In genomic region chr2:158990397-158991209, GRCh38 we compare ENCODE assay signal across 15 cellular contexts. TPM values are rescaled to one million over a fixed set of nuclear protein-coding genes. Genes with fewer than 3 reads are reported as not detected.
DNase-seq lines count a peak whose midpoint lies in the region; ATAC-seq and TF ChIP-seq lines count a peak whose summit lies in the region.
"Had no signal": no experiment of that assay in that cellular context is flagged by ENCODE, and none has a peak within 500 bp of the region (broad histone marks: within the 10 kb centered on the region; RNA-seq: fewer than 3 reads in every experiment).

No MANE protein-coding gene starts in this region.

- CTCF ChIA-PET in BJ (lab: Yijun Ruan, JAX): interaction anchor here (1.1 to 1.2 kb wide), 2 partner anchors 13 to 134 kb away, joined by 4 to 5 read pairs; no protein-coding TSS in a partner anchor

- H3K4me1 Mint-ChIP-seq in activated naive CD8-positive, alpha-beta T cell treated with anti-CD3 and anti-CD28 coated beads, Interleukin-2, amount 50 U/mL, for 24 hours: peaks cover 3% of the 10 kb centered on the region
- H3K4me1 Mint-ChIP-seq: memory B cell had no signal

- peaks cover 46% of the 10 kb centered on the region for H3K4me1 ChIP-seq in lower lobe of right lung

- peaks cover 2% of the 10 kb centered on the region for H3K27me3 Mint-ChIP-seq in activated naive CD8-positive, alpha-beta T cell treated with anti-CD3 and anti-CD28 coated beads, Interleukin-2, amount 50 U/mL, for 24 hours

- ATAC-seq in lower lobe of right lung: peak; percentile 11 to 20
- ATAC-seq in activated naive CD8-positive, alpha-beta T cell treated with anti-CD3 and anti-CD28 coated beads, Interleukin-2, amount 50 U/mL, for 24 hours: no peak
- ATAC-seq: CD8-positive, alpha-beta T cell had no signal

- H3K36me3 ChIP-seq in BJ (ENCODE audit: control insufficient read depth, insufficient read depth, low read length) (no peaks in the 10 kb centered on the region), lower lobe of right lung (no peaks in the 10 kb centered on the region)
- H3K36me3 ChIP-seq: suprapubic skin had no signal

- H3K9me3 ChIP-seq in lower lobe of right lung: no peaks in the 10 kb centered on the region
- H3K9me3 ChIP-seq: suprapubic skin had no signal

- H3K27me3 ChIP-seq in BJ (ENCODE audit: control insufficient read depth, insufficient read depth, low read length) (no peaks in the 10 kb centered on the region), lower lobe of right lung (ENCODE audit: low read depth) (no peaks in the 10 kb centered on the region)
- H3K27me3 ChIP-seq: suprapubic skin had no signal

- H3K4me3 ChIP-seq in BJ (ENCODE audit: low read depth, low read length): no peak overlapping the region
- no peak overlapping the region for H3K4me3 ChIP-seq in cardiac fibroblast (replicated peaks in 1 of 2; ENCODE audit: low read depth in 2 of 2, low read length in 2 of 2)
- H3K4me3 ChIP-seq in lower lobe of right lung: no peak overlapping the region
- H3K4me3 ChIP-seq: suprapubic skin had no signal

- H3K27ac ChIP-seq in lower lobe of right lung: no peak overlapping the region
- H3K27ac ChIP-seq: suprapubic skin had no signal

- peak; percentile 77 for DNase-seq in BJ (ENCODE audit: low read depth)
- peak; percentile 98 for DNase-seq in M059J (ENCODE audit: low read depth)
- peak; percentile 85 to 98 for DNase-seq in cardiac fibroblast (ENCODE audit: low read depth in 2 of 2)
- no peak for DNase-seq in lower lobe of right lung
- no peak for DNase-seq in activated naive CD8-positive, alpha-beta T cell treated with anti-CD3 and anti-CD28 coated beads, Interleukin-2, amount 50 U/mL, for 24 hours
- DNase-seq in SHP77 (lab: John Stamatoyannopoulos, UW): no peak
- DNase-seq in NCI-H748 (lab: John Stamatoyannopoulos, UW; ENCODE audit: unreplicated experiment): no peak
- DNase-seq in SHP77 treated with DMSO at 0.1 percent for 48 hours (lab: John Stamatoyannopoulos, UW): no peak
- DNase-seq: activated CD8-positive, alpha-beta memory T cell treated with anti-CD3 and anti-CD28 coated beads, Interleukin-2, amount 50 U/mL, for 4 hours; CD8-positive, alpha-beta T cell; glutamatergic neuron; NCI-H1436; NK-92 treated with Interleukin-12 subunit alpha and Interleukin-12 subunit beta, amount 100 ng/mL, for 24 hours had no signal

- H3K4me3 Mint-ChIP-seq in activated naive CD8-positive, alpha-beta T cell treated with anti-CD3 and anti-CD28 coated beads, Interleukin-2, amount 50 U/mL, for 24 hours: no peak overlapping the region
- H3K4me3 Mint-ChIP-seq: CD8-positive, alpha-beta T cell; memory B cell had no signal

- intact Hi-C loops in lower lobe of right lung (cut with DNase I): no loop called here

- no peak overlapping the region for H3K27ac Mint-ChIP-seq in activated naive CD8-positive, alpha-beta T cell treated with anti-CD3 and anti-CD28 coated beads, Interleukin-2, amount 50 U/mL, for 24 hours
- H3K27ac Mint-ChIP-seq: CD8-positive, alpha-beta T cell; memory B cell had no signal

- POLR2A ChIA-PET in BJ (lab: Charles Lee): no interaction called here

- H3K36me3 Mint-ChIP-seq in activated naive CD8-positive, alpha-beta T cell treated with anti-CD3 and anti-CD28 coated beads, Interleukin-2, amount 50 U/mL, for 24 hours (ENCODE audit: low read depth): no peaks in the 10 kb centered on the region
- H3K36me3 Mint-ChIP-seq: CD8-positive, alpha-beta T cell had no signal

- TF ChIP-seq CTCF in BJ (IDR thresholded peaks at IDR 0.05; ENCODE audit: insufficient read depth, low read depth, low read length): no peak
- no peak for TF ChIP-seq CTCF in cardiac fibroblast (IDR thresholded peaks at IDR 0.05; ENCODE audit: low read depth, low read length)
- TF ChIP-seq CTCF in lower lobe of right lung (IDR thresholded peaks at IDR 0.05): no peak

- H3K9me3 Mint-ChIP-seq in activated naive CD8-positive, alpha-beta T cell treated with anti-CD3 and anti-CD28 coated beads, Interleukin-2, amount 50 U/mL, for 24 hours: no peaks in the 10 kb centered on the region
- H3K9me3 Mint-ChIP-seq: CD8-positive, alpha-beta T cell; memory B cell had no signal

RNA-seq across cellular contexts. Expression of gene TANC1, which starts 22.2 kb away (rescaled TPM):
- polyA plus RNA-seq in BJ (2011; rRNA removed): 19.9 and 22.0 TPM in 2 replicates
- polyA minus RNA-seq in BJ (2011; rRNA and poly(A)+ RNA removed): 34.6 and 47.9 TPM in 2 replicates
- 14.6 and 22.8 TPM in 2 replicates for total RNA-seq in M059J (2014; rRNA removed; shearing (Covaris generic))
- total RNA-seq in lower lobe of right lung: 39.5 TPM

Comparison
In these comparisons a context has a peak if more than half of its experiments do, and no peak if none do; other contexts are left out.
1. DNase-seq: peak in BJ (single experiment), M059J (single experiment) and cardiac fibroblast (2 of 2); none in lower lobe of right lung (single experiment), activated naive CD8-positive, alpha-beta T cell treated with anti-CD3 and anti-CD28 coated beads, Interleukin-2, amount 50 U/mL, for 24 hours (single experiment), SHP77 (0 of 2), NCI-H748 (single experiment) and SHP77 treated with DMSO at 0.1 percent for 48 hours (single experiment).